In genomic region chr11:95084509-95084908, GRCh38 we compare ENCODE assay signal across 10 cellular contexts. TPM values are rescaled to one million over a fixed set of nuclear protein-coding genes. Genes with fewer than 3 reads are reported as not detected.
DNase-seq lines count a peak whose midpoint lies in the region; ATAC-seq and TF ChIP-seq lines count a peak whose summit lies in the region.
"Had no signal": no experiment of that assay in that cellular context is flagged by ENCODE, and none has a peak within 500 bp of the region (broad histone marks: within the 10 kb centered on the region; RNA-seq: fewer than 3 reads in every experiment).

No MANE protein-coding gene starts in this region.

- peak overlapping the region; percentile 3 for H3K4me2 ChIP-seq in smooth muscle cell

- no peaks in the 10 kb centered on the region for H3K79me2 ChIP-seq in smooth muscle cell (ENCODE audit: low read depth)

- H3K9me3 Mint-ChIP-seq in activated T-cell treated with anti-CD3 and anti-CD28 coated beads, Interleukin-2, amount 50 U/mL, for 24 hours: no peaks in the 10 kb centered on the region
- H3K9me3 Mint-ChIP-seq: central memory CD8-positive, alpha-beta T cell had no signal

- ATAC-seq in GM18519 (IDR thresholded peaks at IDR 0.05; ENCODE audit: low FRiP score, unreplicated experiment) (peak; percentile 63), HG02852 (IDR thresholded peaks at IDR 0.05; ENCODE audit: unreplicated experiment) (peak; percentile 48)

- peaks cover 4% of the 10 kb centered on the region for H3F3A ChIP-seq in smooth muscle cell (ENCODE audit: low read depth)

- no peaks in the 10 kb centered on the region for H3K4me1 ChIP-seq in smooth muscle cell (ENCODE audit: low read depth)

- H3K9me3 ChIP-seq in smooth muscle cell (replicated peaks; ENCODE audit: low read depth): no peaks in the 10 kb centered on the region

- no peaks in the 10 kb centered on the region for H3K36me3 Mint-ChIP-seq in activated T-cell treated with anti-CD3 and anti-CD28 coated beads, Interleukin-2, amount 50 U/mL, for 24 hours (ENCODE audit: low read depth)

- H3K4me3 ChIP-seq in smooth muscle cell: no peak overlapping the region

- no peak overlapping the region for H2AFZ ChIP-seq in smooth muscle cell (ENCODE audit: low read depth)

- H3K9ac ChIP-seq in smooth muscle cell (ENCODE audit: low read depth): peak overlapping the region; percentile 19

- H4K20me1 ChIP-seq in smooth muscle cell (ENCODE audit: low read depth): no peaks in the 10 kb centered on the region

- no peak for TF ChIP-seq CTCF in smooth muscle cell (IDR thresholded peaks at IDR 0.05; ENCODE audit: borderline replicate concordance, insufficient read depth, poor library complexity, severe bottlenecking)

- H3K27me3 Mint-ChIP-seq in activated T-cell treated with anti-CD3 and anti-CD28 coated beads, Interleukin-2, amount 50 U/mL, for 24 hours: no peaks in the 10 kb centered on the region
- H3K27me3 Mint-ChIP-seq: central memory CD8-positive, alpha-beta T cell had no signal

- peak overlapping the region; percentile 95 for H3K27ac Mint-ChIP-seq in activated T-cell treated with anti-CD3 and anti-CD28 coated beads, Interleukin-2, amount 50 U/mL, for 24 hours

- no peaks in the 10 kb centered on the region for H3K36me3 ChIP-seq in smooth muscle cell (ENCODE audit: low read depth)

- peak overlapping the region; percentile 64 for H3K27ac ChIP-seq in smooth muscle cell (ENCODE audit: low read depth)

- H3K4me1 Mint-ChIP-seq in activated T-cell treated with anti-CD3 and anti-CD28 coated beads, Interleukin-2, amount 50 U/mL, for 24 hours (ENCODE audit: low read depth): peaks cover 36% of the 10 kb centered on the region

- H3K4me3 Mint-ChIP-seq in activated T-cell treated with anti-CD3 and anti-CD28 coated beads, Interleukin-2, amount 50 U/mL, for 24 hours: no peak overlapping the region
- H3K4me3 Mint-ChIP-seq: central memory CD8-positive, alpha-beta T cell had no signal

- peak; percentile 43 for DNase-seq in activated T-cell treated with anti-CD3 and anti-CD28 coated beads, Interleukin-2, amount 50 U/mL, for 24 hours
- DNase-seq in smooth muscle cell (lab: John Stamatoyannopoulos, UW; ENCODE audit: unreplicated experiment) (no peak), KG1 (lab: John Stamatoyannopoulos, UW) (no peak), SIG-M5 (lab: John Stamatoyannopoulos, UW) (no peak), NCI-H526 treated with DMSO at 0.1 percent for 48 hours (lab: John Stamatoyannopoulos, UW) (no peak), NCI-H2171 treated with DMSO at 0.1 percent for 48 hours (lab: John Stamatoyannopoulos, UW) (no peak)
- DNase-seq: mesenchymal stem cell had no signal

- no peaks in the 10 kb centered on the region for H3K27me3 ChIP-seq in smooth muscle cell (ENCODE audit: low read depth)

RNA-seq across cellular contexts. Expression of gene ENDOD1, which starts 5.1 kb away (rescaled TPM):
- 124 and 125 TPM in 2 replicates for total RNA-seq in smooth muscle cell
- 44.8 and 46.7 TPM in 2 replicates for polyA plus RNA-seq in smooth muscle cell

RNA-seq across cellular contexts. Expression of gene SRSF8, which starts 17.8 kb away (rescaled TPM):
- total RNA-seq in smooth muscle cell: 39.9 and 43.5 TPM in 2 replicates
- 40.5 and 50.6 TPM in 2 replicates for polyA plus RNA-seq in smooth muscle cell

RNA-seq across cellular contexts. Expression of gene KDM4F, which starts 35.3 kb away (rescaled TPM):
- total RNA-seq in smooth muscle cell: not detected in 2 replicates
- not detected in 2 replicates for polyA plus RNA-seq in smooth muscle cell

RNA-seq across cellular contexts. Expression of gene KDM4E, which starts 59.5 kb away (rescaled TPM):
- not detected in 2 replicates for total RNA-seq in smooth muscle cell
- polyA plus RNA-seq in smooth muscle cell: not detected in 2 replicates
